24 cellular contexts compared by ENCODE assay signal in the genomic region with DNA sequence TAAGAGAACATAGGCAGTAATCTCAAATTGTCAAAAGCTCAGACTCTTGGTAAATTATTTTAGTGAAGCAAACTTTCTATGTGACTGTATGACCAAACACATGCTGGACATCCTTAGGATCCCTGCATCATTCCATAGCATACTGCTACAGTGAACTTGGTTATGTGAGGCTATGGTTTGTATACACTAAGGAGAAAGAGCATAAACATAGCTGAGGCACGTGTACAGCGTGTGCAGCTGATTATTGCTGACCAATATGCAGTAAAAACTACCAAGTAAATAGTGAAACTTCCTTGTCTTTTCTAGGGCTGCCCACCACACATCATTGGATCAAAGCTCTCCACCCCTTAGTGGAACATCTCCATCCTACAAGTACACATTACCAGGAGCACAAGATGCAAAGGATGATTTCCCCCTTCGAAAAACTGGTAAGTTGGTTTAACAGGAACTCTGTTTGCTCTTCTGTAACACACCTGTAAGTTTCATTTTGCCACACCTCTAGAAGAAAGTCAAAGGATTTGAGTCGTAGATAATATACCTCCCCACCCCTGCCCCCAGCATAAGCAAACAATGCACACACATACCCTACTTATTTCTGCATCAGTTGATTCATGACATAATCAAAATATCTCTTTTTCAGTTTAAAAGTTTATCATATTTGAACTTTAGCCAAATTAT.
DNase-seq lines count a peak whose midpoint lies in the region; ATAC-seq, FAIRE-seq and TF ChIP-seq lines count a peak whose summit lies in the region.
"Had no signal": no experiment of that assay in that cellular context is flagged by ENCODE, and none has a peak within 500 bp of the region (broad histone marks: within the 10 kb centered on the region; RNA-seq: fewer than 3 reads in every experiment).

No MANE protein-coding gene starts in this region.

- H3K4me3 Mint-ChIP-seq in WTC11 (no peak overlapping the region), mesothelial cell of epicardium (no peak overlapping the region)
- H3K4me3 Mint-ChIP-seq: CD14-positive monocyte; CD8-positive, alpha-beta memory T cell had no signal

- H3K9me3 Mint-ChIP-seq in WTC11 (no peaks in the 10 kb centered on the region), mesothelial cell of epicardium (peaks cover 3% of the 10 kb centered on the region)
- H3K9me3 Mint-ChIP-seq: CD8-positive, alpha-beta memory T cell had no signal

- DNase-seq in HTR-8/SVneo (ENCODE audit: insufficient read length, low spot score) (no peak), WTC11 (ENCODE audit: low spot score) (no peak), mesothelial cell of epicardium (ENCODE audit: low spot score in 2 of 2, unreplicated experiment in 2 of 2) (no peak), NCI-H2107 treated with DMSO at 0.1 percent for 48 hours (lab: John Stamatoyannopoulos, UW; ENCODE audit: unreplicated experiment) (no peak), NCI-H2227 (lab: John Stamatoyannopoulos, UW; ENCODE audit: unreplicated experiment) (no peak), cerebellum (ENCODE audit: low spot score) (no peak), H4 (ENCODE audit: low spot score) (no peak)
- DNase-seq: Calu3; CD8-positive, alpha-beta memory T cell; DMS153; DND-41; GM23248; Karpas-422; NCI-H1092 treated with DMSO at 0.1 percent for 48 hours; NCI-H1436; NCI-H187 treated with DMSO at 0.1 percent for 48 hours; NCI-H2107; NCI-H446 treated with DMSO at 0.1 percent for 48 hours; NCI-H526; NCI-H82; Right ventricle myocardium superior; RPMI8226; T-helper 1 cell had no signal

- POLR2A ChIA-PET in WTC11 (lab: Charles Lee) = no interaction called here

- peak; percentile 82 for FAIRE-seq in HTR-8/SVneo (lab: Jason Lieb, UNC)

- H3K27ac Mint-ChIP-seq in WTC11 = 0 out of 2 replicates have a peak overlapping the region, but pooled peaks have one; percentile 33
- peak overlapping the region; percentile 47 for H3K27ac Mint-ChIP-seq in mesothelial cell of epicardium
- H3K27ac Mint-ChIP-seq: CD14-positive monocyte; CD8-positive, alpha-beta memory T cell had no signal

- ATAC-seq in WTC11 = no peak

- CTCF ChIA-PET in WTC11 (lab: Charles Lee) = interaction anchor here (2.1 kb wide), 1 partner anchor 72 kb away, joined by 5 read pairs; no protein-coding TSS in a partner anchor

- H3K27me3 Mint-ChIP-seq in WTC11 (ENCODE audit: low read depth) (no peaks in the 10 kb centered on the region), mesothelial cell of epicardium (ENCODE audit: low read depth) (no peaks in the 10 kb centered on the region)
- H3K27me3 Mint-ChIP-seq: CD8-positive, alpha-beta memory T cell had no signal

- TF ChIP-seq CTCF in WTC11 (IDR thresholded peaks at IDR 0.05) (no peak), mesothelial cell of epicardium (IDR thresholded peaks at IDR 0.05; ENCODE audit: unreplicated experiment) (no peak)

- peaks cover 3% of the 10 kb centered on the region; the same call in 1 of the 2 replicates for H3K36me3 Mint-ChIP-seq in WTC11
- peaks cover 12% of the 10 kb centered on the region for H3K36me3 Mint-ChIP-seq in mesothelial cell of epicardium
- H3K36me3 Mint-ChIP-seq: CD8-positive, alpha-beta memory T cell had no signal

- H3K4me1 Mint-ChIP-seq in WTC11 (peaks cover 14% of the 10 kb centered on the region), mesothelial cell of epicardium (peaks cover 48% of the 10 kb centered on the region)
- H3K4me1 Mint-ChIP-seq: CD8-positive, alpha-beta memory T cell had no signal

TF ChIP-seq in WTC11, 78 proteins besides CTCF, POLR2A, EP300 and RAD21:
- TF ChIP-seq ZNF263 (CRISPR knock-in tag; IDR thresholded peaks at IDR 0.05; ENCODE audit: low read depth) (no peak), MXD4 (CRISPR knock-in tag; IDR thresholded peaks at IDR 0.05; ENCODE audit: borderline replicate concordance) (no peak), NFE2L1 (CRISPR knock-in tag; IDR thresholded peaks at IDR 0.05) (no peak), ZNF232 (CRISPR knock-in tag; IDR thresholded peaks at IDR 0.05) (no peak), ZNF121 (CRISPR knock-in tag; IDR thresholded peaks at IDR 0.05) (no peak), EMX1 (CRISPR knock-in tag; IDR thresholded peaks at IDR 0.05) (no peak)
- TF ChIP-seq, protein P1, sequence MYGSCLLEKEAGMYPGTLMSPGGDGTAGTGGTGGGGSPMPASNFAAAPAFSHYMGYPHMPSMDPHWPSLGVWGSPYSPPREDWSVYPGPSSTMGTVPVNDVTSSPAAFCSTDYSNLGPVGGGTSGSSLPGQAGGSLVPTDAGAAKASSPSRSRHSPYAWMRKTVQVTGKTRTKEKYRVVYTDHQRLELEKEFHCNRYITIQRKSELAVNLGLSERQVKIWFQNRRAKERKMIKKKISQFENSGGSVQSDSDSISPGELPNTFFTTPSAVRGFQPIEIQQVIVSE (CRISPR knock-in tag; IDR thresholded peaks at IDR 0.05; ENCODE audit: borderline replicate concordance) = no peak
- TF ChIP-seq, protein P2, sequence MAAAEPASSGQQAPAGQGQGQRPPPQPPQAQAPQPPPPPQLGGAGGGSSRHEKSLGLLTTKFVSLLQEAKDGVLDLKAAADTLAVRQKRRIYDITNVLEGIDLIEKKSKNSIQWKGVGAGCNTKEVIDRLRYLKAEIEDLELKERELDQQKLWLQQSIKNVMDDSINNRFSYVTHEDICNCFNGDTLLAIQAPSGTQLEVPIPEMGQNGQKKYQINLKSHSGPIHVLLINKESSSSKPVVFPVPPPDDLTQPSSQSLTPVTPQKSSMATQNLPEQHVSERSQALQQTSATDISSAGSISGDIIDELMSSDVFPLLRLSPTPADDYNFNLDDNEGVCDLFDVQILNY (CRISPR knock-in tag; IDR thresholded peaks at IDR 0.05) = no peak
- TF ChIP-seq, protein P3, sequence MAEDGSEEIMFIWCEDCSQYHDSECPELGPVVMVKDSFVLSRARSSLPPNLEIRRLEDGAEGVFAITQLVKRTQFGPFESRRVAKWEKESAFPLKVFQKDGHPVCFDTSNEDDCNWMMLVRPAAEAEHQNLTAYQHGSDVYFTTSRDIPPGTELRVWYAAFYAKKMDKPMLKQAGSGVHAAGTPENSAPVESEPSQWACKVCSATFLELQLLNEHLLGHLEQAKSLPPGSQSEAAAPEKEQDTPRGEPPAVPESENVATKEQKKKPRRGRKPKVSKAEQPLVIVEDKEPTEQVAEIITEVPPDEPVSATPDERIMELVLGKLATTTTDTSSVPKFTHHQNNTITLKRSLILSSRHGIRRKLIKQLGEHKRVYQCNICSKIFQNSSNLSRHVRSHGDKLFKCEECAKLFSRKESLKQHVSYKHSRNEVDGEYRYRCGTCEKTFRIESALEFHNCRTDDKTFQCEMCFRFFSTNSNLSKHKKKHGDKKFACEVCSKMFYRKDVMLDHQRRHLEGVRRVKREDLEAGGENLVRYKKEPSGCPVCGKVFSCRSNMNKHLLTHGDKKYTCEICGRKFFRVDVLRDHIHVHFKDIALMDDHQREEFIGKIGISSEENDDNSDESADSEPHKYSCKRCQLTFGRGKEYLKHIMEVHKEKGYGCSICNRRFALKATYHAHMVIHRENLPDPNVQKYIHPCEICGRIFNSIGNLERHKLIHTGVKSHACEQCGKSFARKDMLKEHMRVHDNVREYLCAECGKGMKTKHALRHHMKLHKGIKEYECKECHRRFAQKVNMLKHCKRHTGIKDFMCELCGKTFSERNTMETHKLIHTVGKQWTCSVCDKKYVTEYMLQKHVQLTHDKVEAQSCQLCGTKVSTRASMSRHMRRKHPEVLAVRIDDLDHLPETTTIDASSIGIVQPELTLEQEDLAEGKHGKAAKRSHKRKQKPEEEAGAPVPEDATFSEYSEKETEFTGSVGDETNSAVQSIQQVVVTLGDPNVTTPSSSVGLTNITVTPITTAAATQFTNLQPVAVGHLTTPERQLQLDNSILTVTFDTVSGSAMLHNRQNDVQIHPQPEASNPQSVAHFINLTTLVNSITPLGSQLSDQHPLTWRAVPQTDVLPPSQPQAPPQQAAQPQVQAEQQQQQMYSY (CRISPR knock-in tag; IDR thresholded peaks at IDR 0.05) = no peak
